ENCODE assay signal across 9 cellular contexts in the genomic region with DNA sequence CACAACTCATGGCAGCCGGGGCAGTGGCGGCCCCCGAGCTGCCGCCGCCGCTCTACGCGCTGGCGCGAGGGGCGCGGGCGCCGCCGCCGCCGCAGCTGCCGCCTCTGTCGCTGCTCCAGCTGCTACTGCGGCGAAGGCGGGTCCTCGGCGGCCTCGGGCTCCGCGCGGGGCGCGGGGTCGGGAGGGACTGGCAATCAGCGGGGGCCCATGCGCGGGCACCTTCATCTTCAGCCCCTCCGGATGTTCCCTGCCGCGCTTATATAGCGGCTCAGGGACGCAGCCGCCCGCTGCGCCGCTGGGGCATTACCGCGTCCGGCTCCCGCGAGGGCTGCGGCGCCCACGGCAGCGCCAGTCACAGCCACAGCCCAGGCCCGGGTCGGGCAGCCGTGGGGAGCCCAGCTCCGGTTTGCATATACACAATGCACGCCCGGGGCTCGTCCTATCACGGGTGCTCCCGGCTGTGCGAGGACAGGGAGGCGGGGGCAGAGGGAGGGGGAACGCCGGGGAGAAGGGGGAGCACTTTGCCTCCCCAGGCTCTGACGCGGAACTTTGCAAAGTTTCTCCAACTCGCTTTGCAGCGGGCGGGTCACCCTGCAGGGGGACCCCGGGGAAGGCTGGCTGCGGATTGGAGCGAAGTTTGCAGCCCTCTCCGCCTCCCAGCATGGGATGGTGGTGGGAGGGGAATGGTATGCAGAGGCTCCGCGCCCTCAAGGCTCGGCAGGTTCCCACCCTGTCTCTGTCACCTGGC. TPM values are rescaled to one million over a fixed set of nuclear protein-coding genes. Genes with fewer than 3 reads are reported as not detected.
A peak's percentile ranks its signal among the peaks of the same experiment; 100 is the strongest.
DNase-seq lines count a peak whose midpoint lies in the region; ATAC-seq, FAIRE-seq and TF ChIP-seq lines count a peak whose summit lies in the region.
"Had no signal": no experiment of that assay in that cellular context is flagged by ENCODE, and none has a peak within 500 bp of the region (broad histone marks: within the 10 kb centered on the region; RNA-seq: fewer than 3 reads in every experiment).

Gene VGLL3 (minus strand): TSS at position 416 of the 748 bp plus-strand sequence. CDS start 406 bp downstream, at position 10.

- no TSS peak for BruUV-seq in MCF 10A (replicated peaks; lab: Mats Ljungman, UMichigan)

- CTCF ChIA-PET in MCF 10A (lab: Yijun Ruan, JAX) = interaction anchor here (0.6 to 1.8 kb wide), 10 partner anchors 11 to 288 kb away, joined by 3 to 9 read pairs (median 3); no protein-coding TSS in a partner anchor

- peaks cover 0 to 2% of the 10 kb centered on the region in 2 donors for H3K27me3 ChIP-seq in small intestine (ENCODE audit: control insufficient read depth in 2 of 2, insufficient read depth in 2 of 2, low read length in 2 of 2)

- peak within 1 kb of the TSS; percentile 82 for H3K4me3 Mint-ChIP-seq in MCF 10A (ENCODE audit: unreplicated experiment)

- no peaks in the 10 kb centered on the region for H3K9me3 Mint-ChIP-seq in MCF 10A (ENCODE audit: unreplicated experiment)

- no peak for ATAC-seq in GM21529 (IDR thresholded peaks at IDR 0.05; ENCODE audit: unreplicated experiment)

- H3K9me3 ChIP-seq in small intestine (ENCODE audit: control insufficient read depth, low read depth) = no peaks in the 10 kb centered on the region

- FAIRE-seq in small intestine (lab: Jason Lieb, UNC) = no peak
- FAIRE-seq: colon had no signal

- intact Hi-C loops in MCF 10A (cut with micrococcal nuclease) = loop anchor here (2.0 to 10.0 kb wide), 5 partner anchors 18 to 234 kb away; partner anchors contain the start of gene CHMP2B

- POLR2A ChIA-PET in MCF 10A (lab: Yijun Ruan, JAX) = interaction anchor here (0.6 to 5.4 kb wide), 29 partner anchors 11 to 1158 kb away, joined by 3 to 32 read pairs (median 4); partner anchors contain the start of genes C3orf38 and CHMP2B

- peak within 1 kb of the TSS; percentile 87 for H3K27ac Mint-ChIP-seq in MCF 10A (ENCODE audit: low read depth, unreplicated experiment)

- peaks cover 32% of the 10 kb centered on the region for H3K4me1 Mint-ChIP-seq in MCF 10A (ENCODE audit: insufficient read depth, unreplicated experiment)

- H3K36me3 Mint-ChIP-seq in MCF 10A (ENCODE audit: insufficient read depth, unreplicated experiment) = peaks cover 5% of the 10 kb centered on the region

- H3K27me3 Mint-ChIP-seq in MCF 10A (ENCODE audit: insufficient read depth, unreplicated experiment) = no peaks in the 10 kb centered on the region

- H3K27ac ChIP-seq in small intestine (ENCODE audit: low read depth in 1 of 2, low read length in 1 of 2) = peak within 1 kb of the TSS in 1 of 2 donors; percentile 55

- no peaks in the 10 kb centered on the region for H3K4me1 ChIP-seq in small intestine (ENCODE audit: control insufficient read depth in 2 of 2, insufficient read depth in 1 of 2, low read depth in 1 of 2, low read length in 1 of 2)

- 1% methylated on average over 50 to 77 of the region's 77 CpGs for WGBS in small intestine, 3 donors

- H3K4me3 ChIP-seq in small intestine (ENCODE audit: low read depth in 1 of 2, low read length in 2 of 2) = peak within 1 kb of the TSS; percentile 26 to 36

- no peaks in the 10 kb centered on the region for H3K36me3 ChIP-seq in small intestine (ENCODE audit: control insufficient read depth in 2 of 2, insufficient read depth in 2 of 2, low read length in 2 of 2)

- no peak for TF ChIP-seq CTCF in MCF 10A (IDR thresholded peaks at IDR 0.05; ENCODE audit: unreplicated experiment)

- peak; percentile 9 for DNase-seq in stimulated activated CD4-positive, alpha-beta T cell treated with anti-CD3 and anti-CD28 coated beads, Interleukin-15, amount 100 ng/mL, for 24 hours
- DNase-seq in stimulated activated CD4-positive, alpha-beta T cell treated with anti-CD3 and anti-CD28 coated beads, Interleukin-12 subunit alpha, Interleukin-12 subunit beta, amount 100 ng/mL, for 4 hours = no peak
- DNase-seq in NCI-H1105 (lab: John Stamatoyannopoulos, UW) (peak; percentile 32), MCF 10A (ENCODE audit: unreplicated experiment) (peak; percentile 80), iris pigment epithelial cell (ENCODE audit: low read depth) (peak; percentile 97), small intestine (peak; percentile 3)
- DNase-seq in NK-92 treated with Interleukin-12 subunit alpha and Interleukin-12 subunit beta, amount 100 ng/mL, for 24 hours (lab: John Stamatoyannopoulos, UW) = no peak

RNA-seq across cellular contexts. Expression of gene VGLL3, which starts in this region (rescaled TPM):
- total RNA-seq in MCF 10A (2022) = 6.3 and 12.2 TPM in 2 replicates
- polyA plus RNA-seq in small intestine = 1 to 10 TPM in 2 of 3 donors, not detected in 1; 1.6 to 1.7 TPM

Comparison
In these comparisons a context has a peak if more than half of its experiments do, and no peak if none do; other contexts are left out.
1. DNase-seq: peak in stimulated activated CD4-positive, alpha-beta T cell treated with anti-CD3 and anti-CD28 coated beads, Interleukin-15, amount 100 ng/mL, for 24 hours (single experiment), NCI-H1105 (single experiment), MCF 10A (single experiment), iris pigment epithelial cell (single experiment) and small intestine (single experiment); none in stimulated activated CD4-positive, alpha-beta T cell treated with anti-CD3 and anti-CD28 coated beads, Interleukin-12 subunit alpha, Interleukin-12 subunit beta, amount 100 ng/mL, for 4 hours (single experiment) and NK-92 treated with Interleukin-12 subunit alpha and Interleukin-12 subunit beta, amount 100 ng/mL, for 24 hours (single experiment).